ENCODE assay signal across 2 cellular contexts in genomic region chr16:67372664-67373063, GRCh38.
TF ChIP-seq lines count a peak whose summit lies in the region.

No MANE protein-coding gene starts in this region.

TF ChIP-seq in IMR-90, 13 proteins besides CTCF, POLR2A, EP300 and RAD21:
- TF ChIP-seq SMC3 (IDR thresholded peaks at IDR 0.05; ENCODE audit: low read depth, low read length) (peak; percentile 38; the same call in 1 of the 2 replicates), MXI1 (IDR thresholded peaks at IDR 0.05; ENCODE audit: borderline replicate concordance, low read depth, low read length) (no peak)

TF ChIP-seq in GM12878, 131 proteins besides CTCF, POLR2A, EP300 and RAD21:
- TF ChIP-seq CBFB (IDR thresholded peaks at IDR 0.05; ENCODE audit: low read depth) (no peak), CBX3 (IDR thresholded peaks at IDR 0.05; ENCODE audit: borderline replicate concordance, low read depth) (no peak), GABPA (IDR thresholded peaks at IDR 0.05; ENCODE audit: low read depth) (no peak), TCF7 (IDR thresholded peaks at IDR 0.05; ENCODE audit: borderline replicate concordance) (no peak), MTA3 (IDR thresholded peaks at IDR 0.05; ENCODE audit: borderline replicate concordance, low read length) (no peak), IRF3 (IDR thresholded peaks at IDR 0.05) (no peak), USF2 (IDR thresholded peaks at IDR 0.05; ENCODE audit: borderline replicate concordance, low read depth, low read length) (no peak), SIX5 (IDR thresholded peaks at IDR 0.05; ENCODE audit: low read depth, low read length, severe bottlenecking) (no peak), TCF12 (IDR thresholded peaks at IDR 0.05; ENCODE audit: low read depth, low read length) (no peak), PAX8 (IDR thresholded peaks at IDR 0.05) (no peak), NRF1 (conservative IDR thresholded peaks at IDR 0.05; ENCODE audit: low read depth, low read length) (no peak), IRF5 (IDR thresholded peaks at IDR 0.05; ENCODE audit: borderline replicate concordance) (no peak), WRNIP1 (IDR thresholded peaks at IDR 0.05; ENCODE audit: borderline replicate concordance, low read depth, low read length) (no peak), MLLT1 (IDR thresholded peaks at IDR 0.05) (no peak), DPF2 (IDR thresholded peaks at IDR 0.05) (no peak), NKRF (conservative IDR thresholded peaks at IDR 0.05) (no peak), MYB (IDR thresholded peaks at IDR 0.05; ENCODE audit: borderline replicate concordance, low read depth, low read length) (no peak), CREM (IDR thresholded peaks at IDR 0.05; ENCODE audit: low read depth) (no peak), ELK1 (IDR thresholded peaks at IDR 0.05; ENCODE audit: low read depth, low read length) (no peak), RUNX3 (IDR thresholded peaks at IDR 0.05; ENCODE audit: low read length) (no peak)
TF ChIP-seq in GM12878: peak in this region for 0.
